ENCODE assay signal across 9 cellular contexts in genomic region chr14:20632831-20633771, GRCh38. TPM values are rescaled to one million over a fixed set of nuclear protein-coding genes. Genes with fewer than 3 reads are reported as not detected.
A peak's percentile ranks its signal among the peaks of the same experiment; 100 is the strongest.
DNase-seq lines count a peak whose midpoint lies in the region; ATAC-seq and TF ChIP-seq lines count a peak whose summit lies in the region.
"Had no signal": no experiment of that assay in that cellular context is flagged by ENCODE, and none has a peak within 500 bp of the region (broad histone marks: within the 10 kb centered on the region; RNA-seq: fewer than 3 reads in every experiment).

No MANE protein-coding gene starts in this region.

- TF ChIP-seq RAD21 in neural cell (conservative IDR thresholded peaks at IDR 0.05), result no peak

- no peaks in the 10 kb centered on the region for H4K20me1 ChIP-seq in neural cell (ENCODE audit: insufficient read depth)

- TF ChIP-seq EP300 in neural cell (conservative IDR thresholded peaks at IDR 0.05; ENCODE audit: poor library complexity, severe bottlenecking) (no peak), transverse colon (IDR thresholded peaks at IDR 0.05; ENCODE audit: low read depth) (no peak)

- TF ChIP-seq CTCF in fibroblast of pulmonary artery (IDR thresholded peaks at IDR 0.05; ENCODE audit: low read length, missing control alignments) (no peak), neural cell (IDR thresholded peaks at IDR 0.05; ENCODE audit: poor library complexity, severe bottlenecking) (no peak), transverse colon (IDR thresholded peaks at IDR 0.05) (no peak)

- H3K79me2 ChIP-seq in neural cell (replicated peaks; ENCODE audit: insufficient read depth, low read length), result no peaks in the 10 kb centered on the region

- H3K9ac ChIP-seq in NT2/D1 (ENCODE audit: insufficient read length, low read depth) (peak overlapping the region; percentile 57), neural cell (ENCODE audit: low read length) (peak overlapping the region; percentile 1)

- H3K9me3 ChIP-seq in NT2/D1 (ENCODE audit: insufficient read depth, low read length), result no peaks in the 10 kb centered on the region
- H3K9me3 ChIP-seq in neural cell (ENCODE audit: low read length), result no peaks in the 10 kb centered on the region
- H3K9me3 ChIP-seq in transverse colon, result no peaks in the 10 kb centered on the region

- in situ Hi-C loops in ACHN (cut with HindIII; ENCODE audit: low pct_ligation_motif_present, low pct_unique_long_range_greater_than_20kb, low sequenced_read_pairs), result no loop called here
- in situ Hi-C loops in transverse colon (cut with MboI; ENCODE audit: low pct_ligation_motif_present in 1 of 4, low pct_unique_long_range_greater_than_20kb in 1 of 4, low sequenced_read_pairs in 3 of 4), result no loop called here

- H3K9me2 ChIP-seq in neural cell (ENCODE audit: insufficient read depth, low read length), result no peaks in the 10 kb centered on the region

- H3K4me3 ChIP-seq in NT2/D1 (ENCODE audit: insufficient read length, low read depth) (peak overlapping the region; percentile 44), fibroblast of pulmonary artery (replicated peaks; ENCODE audit: low read depth, low read length) (peak overlapping the region; percentile 49), neural cell (ENCODE audit: low read length) (peak overlapping the region; percentile 69), transverse colon (peak overlapping the region; percentile 5 to 47 (median 17))

- H3K4me1 ChIP-seq in NT2/D1 (ENCODE audit: insufficient read depth, insufficient read length) (no peaks in the 10 kb centered on the region), transverse colon (peaks cover 3 to 28% (median 26%) of the 10 kb centered on the region in 4 donors)

- H3K27me3 ChIP-seq in NT2/D1 (ENCODE audit: insufficient read depth, insufficient read length), result peaks cover 14% of the 10 kb centered on the region
- peaks cover 72% of the 10 kb centered on the region for H3K27me3 ChIP-seq in neural cell (ENCODE audit: insufficient read depth, low read depth, low read length)
- H3K27me3 ChIP-seq in transverse colon, result peaks cover 45% of the 10 kb centered on the region

- intact Hi-C loops in transverse colon (cut with DNase I; ENCODE audit: low total_unique reads), result no loop called here

- no peak overlapping the region for H3K27ac ChIP-seq in neural cell (ENCODE audit: low read length)
- H3K27ac ChIP-seq in transverse colon, result peak overlapping the region in 1 of 4 donors; percentile 2

- 0 to 22% methylated on average over 1 to 45 of the region's 46 CpGs for WGBS in transverse colon (ENCODE audit: low coverage in 1 of 2), 2 donors

- peak; percentile 89 for DNase-seq in ACHN
- no peak for DNase-seq in NT2/D1 (ENCODE audit: low read depth, low spot score)
- peak; percentile 26 for DNase-seq in activated T-cell treated with anti-CD3 and anti-CD28 coated beads for 1 hour (ENCODE audit: low read depth)
- peak; percentile 65 for DNase-seq in fibroblast of pulmonary artery (ENCODE audit: low read depth)
- DNase-seq in transverse colon, result peak; percentile 59

- peak overlapping the region; percentile 66 for H3K4me2 ChIP-seq in neural cell (ENCODE audit: low read length)

- H3F3A ChIP-seq in neural cell (ENCODE audit: insufficient read depth, low read length, poor library complexity, severe bottlenecking), result no peaks in the 10 kb centered on the region

- ATAC-seq in GM18868 (IDR thresholded peaks at IDR 0.05; ENCODE audit: unreplicated experiment), result peak; percentile 69
- ATAC-seq in HG03342 (IDR thresholded peaks at IDR 0.05; ENCODE audit: unreplicated experiment), result peak; percentile 78

- TF ChIP-seq POLR2A in transverse colon (IDR thresholded peaks at IDR 0.05), result no peak

- no peak overlapping the region for H2AFZ ChIP-seq in neural cell (ENCODE audit: low read depth, low read length)

- H3K36me3 ChIP-seq in NT2/D1 (ENCODE audit: insufficient read depth, insufficient read length, low read length) (no peaks in the 10 kb centered on the region), neural cell (ENCODE audit: insufficient read depth, low read length) (no peaks in the 10 kb centered on the region), transverse colon (no peaks in the 10 kb centered on the region)

TF ChIP-seq in neural cell, 6 proteins besides CTCF, POLR2A, EP300 and RAD21:
- TF ChIP-seq MXI1 (conservative IDR thresholded peaks at IDR 0.05; ENCODE audit: poor library complexity, severe bottlenecking), result no peak
- TF ChIP-seq EZH2 (IDR thresholded peaks at IDR 0.05; ENCODE audit: borderline replicate concordance, insufficient read depth, low read length, poor library complexity, severe bottlenecking), result no peak
- no peak for TF ChIP-seq REST (IDR thresholded peaks at IDR 0.05; ENCODE audit: borderline replicate concordance)
- TF ChIP-seq POLR2AphosphoS5 (IDR thresholded peaks at IDR 0.05), result no peak
- TF ChIP-seq TAF1 (IDR thresholded peaks at IDR 0.05; ENCODE audit: low read depth), result no peak
- TF ChIP-seq SMC3 (conservative IDR thresholded peaks at IDR 0.05; ENCODE audit: poor library complexity), result peak; percentile 12

RNA-seq across cellular contexts. Expression of gene OR6S1, which starts 8.4 kb away (rescaled TPM):
- polyA plus RNA-seq in neural cell, result not detected in 2 replicates
- polyA minus RNA-seq in neural cell, result not detected in 2 replicates
- total RNA-seq in transverse colon, result not detected
- total RNA-seq: temporal lobe had no signal

RNA-seq across cellular contexts. Expression of gene RNASE12, which starts 41.9 kb away (rescaled TPM):
- polyA plus RNA-seq in neural cell, result not detected in 2 replicates
- polyA minus RNA-seq in neural cell, result not detected in 2 replicates
- total RNA-seq in transverse colon, result not detected
- total RNA-seq: temporal lobe had no signal

RNA-seq across cellular contexts. Expression of gene RNASE11, which starts 45.3 kb away (rescaled TPM):
- not detected in 2 replicates for polyA plus RNA-seq in neural cell
- polyA minus RNA-seq in neural cell, result not detected in 2 replicates
- not detected for total RNA-seq in transverse colon
- total RNA-seq: temporal lobe had no signal

RNA-seq across cellular contexts. Expression of gene RNASE4, which starts 51.3 kb away (rescaled TPM):
- polyA plus RNA-seq in neural cell, result 1.1 TPM in 1 of 2 replicates, not detected in the other
- 0.23 and 1.7 TPM in 2 replicates for polyA minus RNA-seq in neural cell
- total RNA-seq in transverse colon, result 10 to 100 TPM; 24.7 to 78.9 (median 76.5) TPM

RNA-seq across cellular contexts. Expression of gene ANG, which starts 55.5 kb away (rescaled TPM):
- polyA plus RNA-seq in neural cell, result 0.47 TPM in 1 of 2 replicates, not detected in the other
- 0.58 TPM in 1 of 2 replicates, not detected in the other for polyA minus RNA-seq in neural cell
- 10 to 100 TPM; 10.5 to 37.1 (median 25.7) TPM for total RNA-seq in transverse colon

Comparison
In these comparisons a context has a peak if more than half of its experiments do, and no peak if none do; other contexts are left out.
1. H3K4me3 ChIP-seq: peak in every context shown above with its lines; median percentile 69 in neural cell; 49 in fibroblast of pulmonary artery; 44 in NT2/D1; 17 in transverse colon.